ENCODE assay signal across 15 cellular contexts in genomic region chr19:44690131-44690440, GRCh38. TPM values are rescaled to one million over a fixed set of nuclear protein-coding genes. Genes with fewer than 3 reads are reported as not detected.
DNase-seq lines count a peak whose midpoint lies in the region; ATAC-seq and TF ChIP-seq lines count a peak whose summit lies in the region.
"Had no signal": no experiment of that assay in that cellular context is flagged by ENCODE, and none has a peak within 500 bp of the region (broad histone marks: within the 10 kb centered on the region; RNA-seq: fewer than 3 reads in every experiment).

No MANE protein-coding gene starts in this region.

- intact Hi-C loops in activated T-helper 1 cell treated with anti-CD3 and anti-CD28 coated beads, Interleukin-12 subunit alpha, Interleukin-12 subunit beta, Interleukin-2, Interleukin-4 antibody, amounts not matched to agents 30 ng/mL and 10 ng/mL and 1 ng/mL, durations not matched to agents 14 hours and 24 hours and 36 hours (cut with micrococcal nuclease): no loop called here
- intact Hi-C loops in transverse colon (cut with DNase I; ENCODE audit: low total_unique reads): no loop called here

- H3K9me3 Mint-ChIP-seq in GM23338: no peaks in the 10 kb centered on the region; the same call in 2 of the 3 replicates
- no peaks in the 10 kb centered on the region for H3K9me3 Mint-ChIP-seq in activated T-helper 1 cell treated with anti-CD3 and anti-CD28 coated beads, Interleukin-12 subunit alpha, Interleukin-12 subunit beta, Interleukin-2, Interleukin-4 antibody, amounts not matched to agents 30 ng/mL and 10 ng/mL and 1 ng/mL, durations not matched to agents 14 hours and 24 hours and 36 hours

- H3K4me2 ChIP-seq in GM23338: no peak overlapping the region; the same call in 1 of the 2 replicates

- H3K4me3 Mint-ChIP-seq in GM23338: no peak overlapping the region
- no peak overlapping the region for H3K4me3 Mint-ChIP-seq in activated T-helper 1 cell treated with anti-CD3 and anti-CD28 coated beads, Interleukin-12 subunit alpha, Interleukin-12 subunit beta, Interleukin-2, Interleukin-4 antibody, amounts not matched to agents 30 ng/mL and 10 ng/mL and 1 ng/mL, durations not matched to agents 14 hours and 24 hours and 36 hours

- no peaks in the 10 kb centered on the region for H3K9me3 ChIP-seq in transverse colon
- H3K9me3 ChIP-seq: BLaER1 treated with 17β-estradiol and CSF1 and Interleukin-3, amounts not matched to agents 10 nM and 100 nM had no signal

- H3F3A ChIP-seq in GM23338 (replicated peaks; ENCODE audit: low read depth): no peaks in the 10 kb centered on the region

- H3K36me3 ChIP-seq in GM23338 (ENCODE audit: insufficient read depth) (no peaks in the 10 kb centered on the region), transverse colon (no peaks in the 10 kb centered on the region)
- H3K36me3 ChIP-seq: BLaER1 treated with 17β-estradiol and CSF1 and Interleukin-3, amounts not matched to agents 10 nM and 100 nM had no signal

- no peak for DNase-seq in GM23338 (ENCODE audit: low spot score)
- DNase-seq in activated T-helper 1 cell treated with anti-CD3 and anti-CD28 coated beads, Interleukin-12 subunit alpha, Interleukin-12 subunit beta, Interleukin-2, Interleukin-4 antibody, amounts not matched to agents 30 ng/mL and 10 ng/mL and 1 ng/mL, durations not matched to agents 14 hours and 24 hours and 36 hours (ENCODE audit: low spot score): no peak
- no peak for DNase-seq in transverse colon
- no peak for DNase-seq in COLO829 (ENCODE audit: low spot score)
- no peak for DNase-seq in GM19240 (ENCODE audit: insufficient read length, low spot score)
- DNase-seq: GM23248, KG1, NCI-H1436, NCI-H1930, NCI-H226, NCI-H524, Right ventricle myocardium superior had no signal

- peaks cover 11% of the 10 kb centered on the region for H3K27me3 Mint-ChIP-seq in GM23338 (ENCODE audit: insufficient read depth, low read depth, poor library complexity)
- H3K27me3 Mint-ChIP-seq in activated T-helper 1 cell treated with anti-CD3 and anti-CD28 coated beads, Interleukin-12 subunit alpha, Interleukin-12 subunit beta, Interleukin-2, Interleukin-4 antibody, amounts not matched to agents 30 ng/mL and 10 ng/mL and 1 ng/mL, durations not matched to agents 14 hours and 24 hours and 36 hours (ENCODE audit: insufficient read depth): peaks cover 10% of the 10 kb centered on the region

- no peaks in the 10 kb centered on the region for H3K36me3 Mint-ChIP-seq in GM23338 (ENCODE audit: low read depth)
- H3K36me3 Mint-ChIP-seq in activated T-helper 1 cell treated with anti-CD3 and anti-CD28 coated beads, Interleukin-12 subunit alpha, Interleukin-12 subunit beta, Interleukin-2, Interleukin-4 antibody, amounts not matched to agents 30 ng/mL and 10 ng/mL and 1 ng/mL, durations not matched to agents 14 hours and 24 hours and 36 hours (ENCODE audit: low read depth): peaks cover 2% of the 10 kb centered on the region

- no peaks in the 10 kb centered on the region for H4K20me1 ChIP-seq in GM23338 (replicated peaks; ENCODE audit: insufficient read depth)
- H4K20me1 ChIP-seq: BLaER1 treated with 17β-estradiol and CSF1 and Interleukin-3, amounts not matched to agents 10 nM and 100 nM had no signal

- TF ChIP-seq POLR2A in transverse colon (IDR thresholded peaks at IDR 0.05): no peak

- H3K4me3 ChIP-seq in GM23338: no peak overlapping the region
- no peak overlapping the region for H3K4me3 ChIP-seq in transverse colon
- H3K4me3 ChIP-seq: BLaER1 treated with 17β-estradiol and CSF1 and Interleukin-3, amounts not matched to agents 10 nM and 100 nM; GM23248 had no signal

- WGBS in transverse colon (ENCODE audit: low coverage in 1 of 2), 2 donors: 89 to 94% methylated on average over 3 of the region's 3 CpGs

- TF ChIP-seq CTCF in C4-2B (conservative IDR thresholded peaks at IDR 0.05): no peak
- no peak for TF ChIP-seq CTCF in GM23338 (conservative IDR thresholded peaks at IDR 0.05; ENCODE audit: low read depth in 2 of 2)
- TF ChIP-seq CTCF in transverse colon (IDR thresholded peaks at IDR 0.05): no peak

- no peak for TF ChIP-seq EP300 in transverse colon (IDR thresholded peaks at IDR 0.05; ENCODE audit: low read depth)

- peaks cover 6% of the 10 kb centered on the region; the same call in 1 of the 2 replicates for H3K4me1 ChIP-seq in GM23338 (ENCODE audit: insufficient read depth)
- H3K4me1 ChIP-seq in transverse colon: peaks cover 3 to 47% (median 37%) of the 10 kb centered on the region in 4 donors

- no peaks in the 10 kb centered on the region for H3K79me2 ChIP-seq in GM23338 (replicated peaks; ENCODE audit: insufficient read depth)

- no peaks in the 10 kb centered on the region for H3K27me3 ChIP-seq in GM23338 (ENCODE audit: insufficient read depth)
- no peaks in the 10 kb centered on the region for H3K27me3 ChIP-seq in transverse colon
- H3K27me3 ChIP-seq: BLaER1 treated with 17β-estradiol and CSF1 and Interleukin-3, amounts not matched to agents 10 nM and 100 nM had no signal

- peak overlapping the region; percentile 16; the same call in 1 of the 2 replicates for H3K27ac ChIP-seq in C4-2B
- H3K27ac ChIP-seq in GM23338 (ENCODE audit: low read depth): no peak overlapping the region
- peak overlapping the region in 3 of 4 donors; percentile 34 to 69 (median 54) for H3K27ac ChIP-seq in transverse colon
- H3K27ac ChIP-seq: BLaER1 treated with 17β-estradiol and CSF1 and Interleukin-3, amounts not matched to agents 10 nM and 100 nM; GM23248 had no signal

- H3K9me2 ChIP-seq in GM23338 (ENCODE audit: insufficient read depth): no peaks in the 10 kb centered on the region

- peaks cover 21% of the 10 kb centered on the region; the same call in 2 of the 3 replicates for H3K4me1 Mint-ChIP-seq in GM23338
- H3K4me1 Mint-ChIP-seq in activated T-helper 1 cell treated with anti-CD3 and anti-CD28 coated beads, Interleukin-12 subunit alpha, Interleukin-12 subunit beta, Interleukin-2, Interleukin-4 antibody, amounts not matched to agents 30 ng/mL and 10 ng/mL and 1 ng/mL, durations not matched to agents 14 hours and 24 hours and 36 hours (ENCODE audit: low read depth): peaks cover 57% of the 10 kb centered on the region

- no peak overlapping the region for H3K27ac Mint-ChIP-seq in GM23338
- peak overlapping the region; percentile 29 for H3K27ac Mint-ChIP-seq in activated T-helper 1 cell treated with anti-CD3 and anti-CD28 coated beads, Interleukin-12 subunit alpha, Interleukin-12 subunit beta, Interleukin-2, Interleukin-4 antibody, amounts not matched to agents 30 ng/mL and 10 ng/mL and 1 ng/mL, durations not matched to agents 14 hours and 24 hours and 36 hours

- ATAC-seq in GM23338 (no peak), GM19324 (IDR thresholded peaks at IDR 0.05; ENCODE audit: low FRiP score, unreplicated experiment) (no peak)

- in situ Hi-C loops in transverse colon (cut with MboI; ENCODE audit: low pct_ligation_motif_present in 1 of 4, low pct_unique_long_range_greater_than_20kb in 1 of 4, low sequenced_read_pairs in 3 of 4): no loop called here

- H2AFZ ChIP-seq in GM23338: peak overlapping the region; percentile 94; the same call in 1 of the 2 replicates
- H2AFZ ChIP-seq: GM23248 had no signal

TF ChIP-seq in GM23338, 12 proteins besides CTCF, POLR2A, EP300 and RAD21 (continues in another document):
- TF ChIP-seq NANOG (IDR thresholded peaks at IDR 0.05; ENCODE audit: borderline replicate concordance) (no peak), POLR2AphosphoS5 (IDR thresholded peaks at IDR 0.05; ENCODE audit: low read depth) (no peak), EZH2phosphoT487 (IDR thresholded peaks at IDR 0.05; ENCODE audit: unreplicated experiment) (no peak), CREB1 (CRISPR knock-in tag; IDR thresholded peaks at IDR 0.05; ENCODE audit: low read depth) (no peak)
- TF ChIP-seq, protein P1, sequence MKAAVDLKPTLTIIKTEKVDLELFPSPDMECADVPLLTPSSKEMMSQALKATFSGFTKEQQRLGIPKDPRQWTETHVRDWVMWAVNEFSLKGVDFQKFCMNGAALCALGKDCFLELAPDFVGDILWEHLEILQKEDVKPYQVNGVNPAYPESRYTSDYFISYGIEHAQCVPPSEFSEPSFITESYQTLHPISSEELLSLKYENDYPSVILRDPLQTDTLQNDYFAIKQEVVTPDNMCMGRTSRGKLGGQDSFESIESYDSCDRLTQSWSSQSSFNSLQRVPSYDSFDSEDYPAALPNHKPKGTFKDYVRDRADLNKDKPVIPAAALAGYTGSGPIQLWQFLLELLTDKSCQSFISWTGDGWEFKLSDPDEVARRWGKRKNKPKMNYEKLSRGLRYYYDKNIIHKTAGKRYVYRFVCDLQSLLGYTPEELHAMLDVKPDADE (IDR thresholded peaks at IDR 0.05): no peak

RNA-seq across cellular contexts. Expression of gene CEACAM16, which starts 8.9 kb away (rescaled TPM):
- total RNA-seq in GM23338 (2014; rRNA removed; shearing (Covaris generic)): not detected in 2 replicates
- polyA plus RNA-seq in GM23338 (2016; fragmentation: Nextera tagmentation; extraction: Ambion mirVana): not detected in 2 replicates
- total RNA-seq in activated T-helper 1 cell treated with anti-CD3 and anti-CD28 coated beads, Interleukin-12 subunit alpha, Interleukin-12 subunit beta, Interleukin-2, Interleukin-4 antibody, amounts not matched to agents 30 ng/mL and 10 ng/mL and 1 ng/mL, durations not matched to agents 14 hours and 24 hours and 36 hours: not detected in 2 replicates
- total RNA-seq in transverse colon: not detected
- total RNA-seq: GM23248, Right ventricle myocardium superior had no signal
- polyA plus RNA-seq: GM23248 had no signal

RNA-seq across cellular contexts. Expression of gene CEACAM19, which starts 18.8 kb away (rescaled TPM):
- 0.16 and 0.38 TPM in 2 replicates for total RNA-seq in GM23338 (2014; rRNA removed; shearing (Covaris generic))
- polyA plus RNA-seq in GM23338 (2016; fragmentation: Nextera tagmentation; extraction: Ambion mirVana): 0.56 and 0.76 TPM in 2 replicates
- total RNA-seq in activated T-helper 1 cell treated with anti-CD3 and anti-CD28 coated beads, Interleukin-12 subunit alpha, Interleukin-12 subunit beta, Interleukin-2, Interleukin-4 antibody, amounts not matched to agents 30 ng/mL and 10 ng/mL and 1 ng/mL, durations not matched to agents 14 hours and 24 hours and 36 hours: 1.1 and 1.3 TPM in 2 replicates
- 10 to 100 TPM in 2 of 4 donors, 1 to 10 TPM in 2; 3.8 to 19.1 (median 9.9) TPM for total RNA-seq in transverse colon

RNA-seq across cellular contexts. Expression of gene PVR, which starts 46.4 kb away (rescaled TPM):
- total RNA-seq in GM23338 (2014; rRNA removed; shearing (Covaris generic)): 15.0 and 19.0 TPM in 2 replicates
- polyA plus RNA-seq in GM23338 (2016; fragmentation: Nextera tagmentation; extraction: Ambion mirVana): 3.6 and 4.8 TPM in 2 replicates
- 19.3 and 20.6 TPM in 2 replicates for total RNA-seq in activated T-helper 1 cell treated with anti-CD3 and anti-CD28 coated beads, Interleukin-12 subunit alpha, Interleukin-12 subunit beta, Interleukin-2, Interleukin-4 antibody, amounts not matched to agents 30 ng/mL and 10 ng/mL and 1 ng/mL, durations not matched to agents 14 hours and 24 hours and 36 hours
- total RNA-seq in transverse colon: 10 to 100 TPM; 26.2 to 49.0 (median 33.3) TPM

RNA-seq across cellular contexts. Expression of gene BCL3, which starts 58.4 kb away (rescaled TPM):
- total RNA-seq in GM23338 (2014; rRNA removed; shearing (Covaris generic)): 0.62 and 1.4 TPM in 2 replicates
- polyA plus RNA-seq in GM23338 (2016; fragmentation: Nextera tagmentation; extraction: Ambion mirVana): 3.3 and 4.1 TPM in 2 replicates
- 67.2 and 74.6 TPM in 2 replicates for total RNA-seq in activated T-helper 1 cell treated with anti-CD3 and anti-CD28 coated beads, Interleukin-12 subunit alpha, Interleukin-12 subunit beta, Interleukin-2, Interleukin-4 antibody, amounts not matched to agents 30 ng/mL and 10 ng/mL and 1 ng/mL, durations not matched to agents 14 hours and 24 hours and 36 hours
- total RNA-seq in transverse colon: 100 to 1,000 TPM in 1 of 4 donors, 10 to 100 TPM in 3; 43.8 to 181 (median 69.5) TPM
